In genomic region chr18:77872166-77872565, GRCh38 we compare ENCODE assay signal across 35 cellular contexts.
"Had no signal": no experiment of that assay in that cellular context is flagged by ENCODE, and none has a peak within 500 bp of the region (broad histone marks: within the 10 kb centered on the region; RNA-seq: fewer than 3 reads in every experiment).

No MANE protein-coding gene starts in this region.

- H3K27ac ChIP-seq: KMS-11 had no signal

- H3K9me3 ChIP-seq: MG63 had no signal

- H3K9ac ChIP-seq: KMS-11 had no signal

- H3K36me3 ChIP-seq: MG63 had no signal

- DNase-seq: Karpas-422, Kasumi-1, KG1, MG63, MM.1S, MV-4-11, NCI-H1048, NCI-H1092, NCI-H1092 treated with DMSO at 0.1 percent for 48 hours, NCI-H1105, NCI-H1105 treated with DMSO at 0.1 percent for 48 hours, NCI-H1417, NCI-H1417 treated with DMSO at 0.1 percent for 48 hours, NCI-H1436, NCI-H1436 treated with DMSO at 0.1 percent for 48 hours, NCI-H146, NCI-H1694, NCI-H1694 treated with DMSO at 0.1 percent for 48 hours, NCI-H187, NCI-H187 treated with DMSO at 0.1 percent for 48 hours, NCI-H1930, NCI-H2029, NCI-H2029 treated with DMSO at 0.1 percent for 48 hours, NCI-H2081, NCI-H2107, NCI-H2171, NCI-H2171 treated with DMSO at 0.1 percent for 48 hours, NCI-H2227 treated with DMSO at 0.1 percent for 48 hours, NCI-H226, NCI-H345, NCI-H446, NCI-H446 treated with DMSO at 0.1 percent for 48 hours, NCI-H510A, NCI-H510A treated with DMSO at 0.1 percent for 48 hours had no signal

- H3K27me3 ChIP-seq: MG63 had no signal

- H3K4me3 ChIP-seq: MG63 had no signal

- H3K4me2 ChIP-seq: KMS-11 had no signal
